In genomic region chr10:14837003-14837755, GRCh38 we compare ENCODE assay signal across 8 cellular contexts. TPM values are rescaled to one million over a fixed set of nuclear protein-coding genes. Genes with fewer than 3 reads are reported as not detected.
DNase-seq lines count a peak whose midpoint lies in the region; TF ChIP-seq lines count a peak whose summit lies in the region.

No MANE protein-coding gene starts in this region.

- H3K4me2 ChIP-seq in mesendoderm (ENCODE audit: low read length) = peak overlapping the region; percentile 62

- no peak overlapping the region for H2BK15ac ChIP-seq in mesendoderm (replicated peaks; ENCODE audit: low read depth)

- H3K9me3 ChIP-seq in AG04450 (ENCODE audit: control insufficient read depth, insufficient read depth, low read length) = peaks cover 7% of the 10 kb centered on the region; the same call in 1 of the 2 replicates
- H3K9me3 ChIP-seq in HUES6 (ENCODE audit: control insufficient read depth, insufficient read depth, low read depth, low read length) = no peaks in the 10 kb centered on the region
- no peaks in the 10 kb centered on the region for H3K9me3 ChIP-seq in vagina

- H3K27me3 ChIP-seq in AG04450 (ENCODE audit: control insufficient read depth, insufficient read depth, low read length) (no peaks in the 10 kb centered on the region), HUES6 (ENCODE audit: control insufficient read depth, insufficient read depth, low read length) (no peaks in the 10 kb centered on the region), mesendoderm (ENCODE audit: insufficient read depth, low read length, poor library complexity) (no peaks in the 10 kb centered on the region), vagina (no peaks in the 10 kb centered on the region)

- H3K36me3 ChIP-seq in HUES6 (ENCODE audit: control insufficient read depth, insufficient read depth, low read length) (peaks cover 22% of the 10 kb centered on the region), mesendoderm (ENCODE audit: control insufficient read depth, insufficient read depth, low read length) (peaks cover 3% of the 10 kb centered on the region), vagina (peaks cover 0 to 8% of the 10 kb centered on the region in 2 donors)

- H3K4me3 ChIP-seq in AG04450 (ENCODE audit: low read depth, low read length) (peak overlapping the region; percentile 82), HUES6 (ENCODE audit: low read depth, low read length) (peak overlapping the region; percentile 88), mesendoderm (ENCODE audit: low read length) (peak overlapping the region; percentile 52), vagina (peak overlapping the region; percentile 80 to 88)

- H3K27ac ChIP-seq in AG04450 (ENCODE audit: low read depth, low read length) = peak overlapping the region; percentile 87
- H3K27ac ChIP-seq in HUES6 (ENCODE audit: low read depth, low read length) = peak overlapping the region; percentile 50
- H3K27ac ChIP-seq in mesendoderm (ENCODE audit: low read depth, low read length) = peak overlapping the region; percentile 76
- peak overlapping the region; percentile 97 for H3K27ac ChIP-seq in vagina

- peaks cover 9% of the 10 kb centered on the region for H3K79me1 ChIP-seq in mesendoderm (ENCODE audit: low read length)

- H3K18ac ChIP-seq in mesendoderm (ENCODE audit: low read length) = peak overlapping the region; percentile 72

- peaks cover 18% of the 10 kb centered on the region for H3K79me2 ChIP-seq in mesendoderm (ENCODE audit: control insufficient read depth, insufficient read depth, low read length)

- H3K4ac ChIP-seq in mesendoderm (ENCODE audit: low read depth, low read length) = no peak overlapping the region

- H3K9ac ChIP-seq in HUES6 (ENCODE audit: low read length) (peak overlapping the region; percentile 84), mesendoderm (ENCODE audit: low read length) (peak overlapping the region; percentile 80)

- peak overlapping the region; percentile 90 for H3K56ac ChIP-seq in mesendoderm (ENCODE audit: low read length)

- WGBS in mesendoderm (ENCODE audit: extremely low coverage, insufficient coverage, low lambda C conversion rate) = no CpG with 5 or more reads among the region's 14 CpGs

- H2BK5ac ChIP-seq in mesendoderm (ENCODE audit: low read length) = no peak overlapping the region

- H4K8ac ChIP-seq in mesendoderm (ENCODE audit: low read depth, low read length) = peak overlapping the region; percentile 16

- CTCF ChIA-PET in AG04450 (lab: Charles Lee) = interaction anchor here (1.0 to 3.8 kb wide), 4 partner anchors 14 to 338 kb away, joined by 3 to 22 read pairs (median 6); no protein-coding TSS in a partner anchor

- H3K4me1 Mint-ChIP-seq in brain = peaks cover 46% of the 10 kb centered on the region

- H2BK120ac ChIP-seq in mesendoderm (ENCODE audit: low read depth, low read length) = no peak overlapping the region

- peaks cover 17% of the 10 kb centered on the region for H3K36me3 Mint-ChIP-seq in brain

- H3K27ac Mint-ChIP-seq in brain = peak overlapping the region; percentile 99 to 100 (median 100)

- H3K9me3 Mint-ChIP-seq in brain = no peaks in the 10 kb centered on the region

- 0 out of 2 replicates have a peak, but pooled peaks have one; percentile 5 for TF ChIP-seq CTCF in AG04450 (IDR thresholded peaks at IDR 0.05; ENCODE audit: low read depth, low read length)
- TF ChIP-seq CTCF in brain (conservative IDR thresholded peaks at IDR 0.05) = no peak
- TF ChIP-seq CTCF in vagina (IDR thresholded peaks at IDR 0.05) = no peak

- peak overlapping the region; percentile 96 to 97 (median 97) for H3K4me3 Mint-ChIP-seq in brain

- no peak overlapping the region for H4K5ac ChIP-seq in mesendoderm (ENCODE audit: low read length)

- H3K4me1 ChIP-seq in HUES6 (ENCODE audit: control insufficient read depth, insufficient read depth, low read length) (peaks cover 11% of the 10 kb centered on the region), mesendoderm (ENCODE audit: control insufficient read depth, low read depth, low read length) (peaks cover 4% of the 10 kb centered on the region), vagina (peaks cover 29% of the 10 kb centered on the region)

- H2AK5ac ChIP-seq in mesendoderm (ENCODE audit: low read length) = no peak overlapping the region

- POLR2A ChIA-PET in AG04450 (lab: Yijun Ruan, JAX) = interaction anchor here (0.5 to 2.8 kb wide), 5 partner anchors 41 to 733 kb away, joined by 3 to 23 read pairs (median 9); partner anchors contain the start of gene SUV39H2

- TF ChIP-seq POLR2A in vagina (IDR thresholded peaks at IDR 0.05) = no peak

- peaks cover 4% of the 10 kb centered on the region for H3K27me3 Mint-ChIP-seq in brain

- H3K23ac ChIP-seq in mesendoderm (ENCODE audit: low read length) = no peak overlapping the region

- intact Hi-C loops in vagina (cut with DNase I) = loop anchor here (10.0 kb wide), 2 partner anchors 232 to 332 kb away; no protein-coding TSS in a partner anchor

- peak; percentile 23 for DNase-seq in AG04450 (ENCODE audit: low read depth, low spot score)
- DNase-seq in mesendoderm = no peak
- no peak for DNase-seq in vagina (ENCODE audit: extremely low spot score in 2 of 2)
- no peak for DNase-seq in T1000 (lab: John Stamatoyannopoulos, UW)
- DNase-seq in COR-L47 (lab: John Stamatoyannopoulos, UW) = no peak
- DNase-seq in NCI-H2081 (lab: John Stamatoyannopoulos, UW) = no peak

RNA-seq across cellular contexts. Expression of gene CDNF, which starts 0.7 kb away (rescaled TPM):
- polyA plus RNA-seq in AG04450 (2011; rRNA removed) (1.7 and 2.1 TPM in 2 replicates), brain (ENCODE audit: insufficient read depth, low read depth, low replicate concordance) (2.4 TPM)
- 0.48 TPM in 1 of 2 replicates, not detected in the other for polyA minus RNA-seq in AG04450 (2011; rRNA and poly(A)+ RNA removed)
- 1.00 TPM for polyA plus RNA-seq in mesendoderm (2013, experiment 1 of 2)
- 1.0 TPM for polyA plus RNA-seq in mesendoderm (2013, experiment 2 of 2)
- total RNA-seq in vagina = 7.4 TPM

RNA-seq across cellular contexts. Expression of gene HSPA14, which starts 0.9 kb away (rescaled TPM):
- polyA plus RNA-seq in AG04450 (2011; rRNA removed) (10.1 and 14.9 TPM in 2 replicates), brain (ENCODE audit: insufficient read depth, low read depth, low replicate concordance) (7.6 TPM)
- 2.9 and 3.4 TPM in 2 replicates for polyA minus RNA-seq in AG04450 (2011; rRNA and poly(A)+ RNA removed)
- 29.7 TPM for polyA plus RNA-seq in mesendoderm (2013, experiment 1 of 2)
- polyA plus RNA-seq in mesendoderm (2013, experiment 2 of 2) = 31.1 TPM
- 8.3 TPM for total RNA-seq in vagina

RNA-seq across cellular contexts. Expression of gene MSANTD7, which starts 0.9 kb away (rescaled TPM):
- polyA plus RNA-seq in AG04450 (2011; rRNA removed) (5.2 and 5.7 TPM in 2 replicates), brain (ENCODE audit: insufficient read depth, low read depth, low replicate concordance) (14.2 TPM)
- 12.3 and 12.6 TPM in 2 replicates for polyA minus RNA-seq in AG04450 (2011; rRNA and poly(A)+ RNA removed)
- 15.8 TPM for polyA plus RNA-seq in mesendoderm (2013, experiment 1 of 2)
- 15.5 TPM for polyA plus RNA-seq in mesendoderm (2013, experiment 2 of 2)
- 11.8 TPM for total RNA-seq in vagina

RNA-seq across cellular contexts. Expression of gene SUV39H2, which starts 41.5 kb away (rescaled TPM):
- 6.2 and 9.0 TPM in 2 replicates for polyA plus RNA-seq in AG04450 (2011; rRNA removed)
- polyA minus RNA-seq in AG04450 (2011; rRNA and poly(A)+ RNA removed) = 2.2 and 9.1 TPM in 2 replicates
- polyA plus RNA-seq in brain (ENCODE audit: insufficient read depth, low read depth, low replicate concordance) = 8.7 TPM
- 70.7 TPM for polyA plus RNA-seq in mesendoderm (2013, experiment 1 of 2)
- 74.8 TPM for polyA plus RNA-seq in mesendoderm (2013, experiment 2 of 2)
- 6.9 TPM for total RNA-seq in vagina
